15 cellular contexts compared by ENCODE assay signal in the genomic region with DNA sequence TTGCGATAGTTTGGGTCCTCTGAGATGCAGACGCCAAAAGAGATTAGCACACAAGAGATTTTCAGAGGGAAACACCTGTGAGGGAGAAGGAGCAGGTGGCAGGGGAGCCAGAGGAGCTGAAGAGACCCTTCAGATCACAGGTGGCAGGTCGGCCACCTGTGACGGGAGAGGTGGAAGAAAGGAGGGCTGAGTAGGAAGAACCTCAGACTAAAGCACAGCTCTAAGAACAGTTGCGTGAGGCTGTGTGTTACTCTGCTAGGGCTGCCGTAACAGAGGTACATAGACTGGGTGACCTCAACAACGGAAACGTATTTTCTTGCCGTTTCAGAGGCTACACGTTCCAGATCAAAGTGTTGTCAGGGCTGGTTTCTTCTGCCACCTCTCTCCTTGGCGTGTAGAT. TPM values are rescaled to one million over a fixed set of nuclear protein-coding genes. Genes with fewer than 3 reads are reported as not detected.
DNase-seq lines count a peak whose midpoint lies in the region; TF ChIP-seq lines count a peak whose summit lies in the region.
"Had no signal": no experiment of that assay in that cellular context is flagged by ENCODE, and none has a peak within 500 bp of the region (broad histone marks: within the 10 kb centered on the region; RNA-seq: fewer than 3 reads in every experiment).

No MANE protein-coding gene starts in this region.

- intact Hi-C loops in esophagus muscularis mucosa (cut with DNase I): no loop called here

- 95% methylated on average over 11 of the region's 11 CpGs for WGBS in esophagus muscularis mucosa
- 94% methylated on average over 11 of the region's 11 CpGs for WGBS in suprapubic skin

- DNase-seq in NCI-H82 (lab: John Stamatoyannopoulos, UW) (peak; percentile 28), NCI-H82 treated with DMSO at 0.1 percent for 48 hours (lab: John Stamatoyannopoulos, UW; ENCODE audit: unreplicated experiment) (no peak), DMS79 (lab: John Stamatoyannopoulos, UW) (peak; percentile 9), NCI-H1105 treated with DMSO at 0.1 percent for 48 hours (lab: John Stamatoyannopoulos, UW) (peak; percentile 48), esophagus muscularis mucosa (ENCODE audit: extremely low spot score) (peak; percentile 42), suprapubic skin (ENCODE audit: low spot score in 2 of 2) (no peak), cortex of kidney (lab: John Stamatoyannopoulos, UW) (no peak)
- DNase-seq: CD8-positive, alpha-beta T cell; COR-L47; DMS153 had no signal

- TF ChIP-seq EP300 in esophagus muscularis mucosa (IDR thresholded peaks at IDR 0.05): no peak
- TF ChIP-seq EP300 in suprapubic skin (IDR thresholded peaks at IDR 0.05): no peak

- peaks cover 5 to 6% (median 6%) of the 10 kb centered on the region in 4 donors for H3K4me1 ChIP-seq in esophagus muscularis mucosa
- H3K4me1 ChIP-seq in suprapubic skin: peaks cover 13% of the 10 kb centered on the region
- H3K4me1 ChIP-seq: HAP-1 had no signal

- TF ChIP-seq POLR2A in esophagus muscularis mucosa (IDR thresholded peaks at IDR 0.05; ENCODE audit: low read depth): no peak
- TF ChIP-seq POLR2A in suprapubic skin (IDR thresholded peaks at IDR 0.05): no peak

- TF ChIP-seq CTCF in esophagus muscularis mucosa (IDR thresholded peaks at IDR 0.05) (no peak), suprapubic skin (IDR thresholded peaks at IDR 0.05) (no peak)

- H3K36me3 ChIP-seq in esophagus muscularis mucosa: no peaks in the 10 kb centered on the region
- no peaks in the 10 kb centered on the region for H3K36me3 ChIP-seq in suprapubic skin
- H3K36me3 ChIP-seq: HAP-1 had no signal

- H3K9me3 ChIP-seq in esophagus muscularis mucosa (no peaks in the 10 kb centered on the region), suprapubic skin (no peaks in the 10 kb centered on the region)
- H3K9me3 ChIP-seq: HAP-1 had no signal

- H3K27ac ChIP-seq in esophagus muscularis mucosa (replicated peaks in 1 of 4) (no peak overlapping the region), suprapubic skin (no peak overlapping the region)

- H3K4me3 ChIP-seq in esophagus muscularis mucosa (no peak overlapping the region), suprapubic skin (no peak overlapping the region)
- H3K4me3 ChIP-seq: HAP-1 had no signal

- no peaks in the 10 kb centered on the region for H3K27me3 ChIP-seq in esophagus muscularis mucosa
- no peaks in the 10 kb centered on the region for H3K27me3 ChIP-seq in suprapubic skin

RNA-seq across cellular contexts. Expression of gene C2CD4A, which starts 38.5 kb away (rescaled TPM):
- total RNA-seq in esophagus muscularis mucosa (under 1 TPM in 1 of 4 donors, not detected in 3; 0.33 TPM), suprapubic skin (under 1 TPM in 2 of 4 donors, not detected in 2; 0.45 to 0.62 TPM)
- total RNA-seq: B cell, G401, H1, HT1080 had no signal

RNA-seq across cellular contexts. Expression of gene VPS13C, which starts 45.0 kb away (rescaled TPM):
- total RNA-seq in esophagus muscularis mucosa: 10 to 100 TPM; 58.5 to 86.0 (median 59.4) TPM
- 10 to 100 TPM; 30.4 to 74.3 (median 42.8) TPM for total RNA-seq in suprapubic skin

RNA-seq across cellular contexts. Expression of gene C2CD4B, which starts 59.8 kb away (rescaled TPM):
- 1 to 10 TPM; 2.5 to 8.6 (median 3.9) TPM for total RNA-seq in esophagus muscularis mucosa
- total RNA-seq in suprapubic skin: 1 to 10 TPM in 3 of 4 donors, under 1 TPM in 1; 0.64 to 5.7 (median 3.3) TPM
- total RNA-seq: B cell; CD8-positive, alpha-beta T cell; G401; HT1080 had no signal

Comparison
In these comparisons a context has a peak if more than half of its experiments do, and no peak if none do; other contexts are left out.
1. DNase-seq: peak in NCI-H82 (single experiment), DMS79 (single experiment), NCI-H1105 treated with DMSO at 0.1 percent for 48 hours (single experiment) and esophagus muscularis mucosa (single experiment); none in NCI-H82 treated with DMSO at 0.1 percent for 48 hours (single experiment), suprapubic skin (0 of 2) and cortex of kidney (single experiment).